Comparison of ENCODE assay signal across 20 cellular contexts in the genomic region with DNA sequence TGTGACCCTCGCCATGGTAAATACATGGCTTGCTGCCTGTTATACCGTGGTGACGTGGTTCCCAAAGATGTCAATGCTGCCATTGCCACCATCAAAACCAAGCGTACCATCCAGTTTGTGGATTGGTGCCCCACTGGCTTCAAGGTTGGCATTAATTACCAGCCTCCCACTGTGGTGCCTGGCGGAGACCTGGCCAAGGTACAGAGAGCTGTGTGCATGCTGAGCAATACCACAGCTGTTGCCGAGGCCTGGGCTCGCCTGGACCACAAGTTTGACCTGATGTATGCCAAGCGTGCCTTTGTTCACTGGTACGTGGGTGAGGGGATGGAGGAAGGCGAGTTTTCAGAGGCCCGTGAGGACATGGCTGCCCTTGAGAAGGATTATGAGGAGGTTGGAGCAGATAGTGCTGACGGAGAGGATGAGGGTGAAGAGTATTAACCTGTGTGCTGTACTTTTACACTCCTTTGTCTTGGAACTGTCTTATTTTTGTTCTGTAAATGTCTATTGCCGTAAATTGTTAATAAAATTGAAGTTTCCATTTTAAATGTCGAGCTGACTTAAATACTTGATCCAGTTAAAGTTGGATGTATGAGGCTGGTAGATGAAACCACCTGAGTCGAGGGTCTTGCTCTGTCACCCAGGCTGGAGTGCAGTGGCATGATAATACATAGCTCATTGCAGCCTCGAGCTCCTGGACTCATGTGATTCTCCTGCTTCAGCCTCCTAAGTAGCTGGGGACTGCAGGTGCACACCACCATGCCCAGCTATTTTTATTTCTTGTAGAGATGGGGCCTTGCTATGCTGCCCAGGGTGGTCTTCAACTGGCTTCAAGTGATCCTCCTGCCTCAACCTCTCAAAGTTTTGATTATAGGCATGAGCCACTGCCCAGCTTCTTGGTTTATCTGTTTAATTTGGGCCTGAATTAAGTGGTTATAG. TPM values are rescaled to one million over a fixed set of nuclear protein-coding genes. Genes with fewer than 3 reads are reported as not detected.
DNase-seq lines count a peak whose midpoint lies in the region; ATAC-seq and TF ChIP-seq lines count a peak whose summit lies in the region.
"Had no signal": no experiment of that assay in that cellular context is flagged by ENCODE, and none has a peak within 500 bp of the region (broad histone marks: within the 10 kb centered on the region; RNA-seq: fewer than 3 reads in every experiment).

No MANE protein-coding gene starts in this region.

- H3K4ac ChIP-seq in IMR-90 (ENCODE audit: low read depth, low read length) (no peak overlapping the region), mesendoderm (ENCODE audit: low read depth, low read length) (no peak overlapping the region)

- peak; percentile 11 to 20 for ATAC-seq in activated T-cell treated with anti-CD3 and anti-CD28 coated beads, Interleukin-2, amount 50 U/mL, for 4 hours
- ATAC-seq in IMR-90 (ENCODE audit: low read depth) (no peak), foreskin keratinocyte (no peak)

- H3K9ac ChIP-seq in IMR-90 (ENCODE audit: low read depth, low read length) (no peak overlapping the region), mesendoderm (ENCODE audit: low read length) (no peak overlapping the region), SK-N-SH (no peak overlapping the region)

- peaks cover 20% of the 10 kb centered on the region for H3F3A ChIP-seq in SK-N-SH (replicated peaks; ENCODE audit: insufficient read depth)

- TF ChIP-seq CTCF in Caco-2 (IDR thresholded peaks at IDR 0.05; ENCODE audit: insufficient read depth in 1 of 2, low read depth in 1 of 2, low read length in 1 of 2, severe bottlenecking in 1 of 2, unreplicated experiment in 1 of 2) (no peak), IMR-90 (conservative IDR thresholded peaks at IDR 0.05; ENCODE audit: low read depth, low read length) (no peak), endothelial cell (IDR thresholded peaks at IDR 0.05; ENCODE audit: unreplicated experiment) (no peak), foreskin keratinocyte (conservative IDR thresholded peaks at IDR 0.05) (no peak), SK-N-SH (IDR thresholded peaks at IDR 0.05) (no peak)

- peaks cover 24% of the 10 kb centered on the region for H3K9me1 ChIP-seq in IMR-90 (ENCODE audit: insufficient read depth, low read length)

- H3K79me2 ChIP-seq in mesendoderm (ENCODE audit: control insufficient read depth, insufficient read depth, low read length): peaks cover 7% of the 10 kb centered on the region
- H3K79me2 ChIP-seq in SK-N-SH (ENCODE audit: insufficient read depth): no peaks in the 10 kb centered on the region

- H3K79me1 ChIP-seq in IMR-90 (ENCODE audit: low read depth in 1 of 2, low read length in 2 of 2) (peaks cover 22 to 57% of the 10 kb centered on the region in 2 experiments), mesendoderm (ENCODE audit: low read length) (peaks cover 5% of the 10 kb centered on the region)

- peaks cover 38% of the 10 kb centered on the region for H3K36me3 Mint-ChIP-seq in activated T-cell treated with anti-CD3 and anti-CD28 coated beads, Interleukin-2, amount 50 U/mL, for 4 hours (ENCODE audit: insufficient read depth)
- peaks cover 71% of the 10 kb centered on the region for H3K36me3 Mint-ChIP-seq in Caco-2 (ENCODE audit: insufficient read depth, unreplicated experiment)
- H3K36me3 Mint-ChIP-seq in endothelial cell (ENCODE audit: low read depth, unreplicated experiment): peaks cover 31% of the 10 kb centered on the region

- in situ Hi-C loops in IMR-90 (cut with MboI; ENCODE audit: low sequenced_read_pairs): no loop called here

- H3K27me3 ChIP-seq in Caco-2 (replicated peaks; ENCODE audit: control insufficient read depth, insufficient read depth, low read length): no peaks in the 10 kb centered on the region
- no peaks in the 10 kb centered on the region; the same call in 1 of the 2 replicates for H3K27me3 ChIP-seq in IMR-90 (ENCODE audit: control insufficient read depth, insufficient read depth, low read length)
- H3K27me3 ChIP-seq in foreskin keratinocyte: no peaks in the 10 kb centered on the region
- H3K27me3 ChIP-seq in mesendoderm (ENCODE audit: insufficient read depth, low read length, poor library complexity): no peaks in the 10 kb centered on the region
- no peaks in the 10 kb centered on the region for H3K27me3 ChIP-seq in SK-N-SH (ENCODE audit: insufficient read depth)

- H3K4me1 ChIP-seq in Caco-2 (peaks cover 13% of the 10 kb centered on the region), IMR-90 (ENCODE audit: control insufficient read depth, insufficient read depth, low read length) (peaks cover 3% of the 10 kb centered on the region; the same call in 1 of the 2 replicates), foreskin keratinocyte (peaks cover 17% of the 10 kb centered on the region), mesendoderm (ENCODE audit: control insufficient read depth, low read depth, low read length) (no peaks in the 10 kb centered on the region), SK-N-SH (ENCODE audit: control insufficient read depth in 1 of 2, insufficient read depth in 2 of 2, low read depth in 1 of 2, low read length in 1 of 2) (peaks cover 13 to 17% of the 10 kb centered on the region in 2 experiments; a peak in 3 of 4 replicates)

- H3K9me3 Mint-ChIP-seq in activated T-cell treated with anti-CD3 and anti-CD28 coated beads, Interleukin-2, amount 50 U/mL, for 4 hours: no peaks in the 10 kb centered on the region
- no peaks in the 10 kb centered on the region for H3K9me3 Mint-ChIP-seq in Caco-2 (ENCODE audit: unreplicated experiment)
- no peaks in the 10 kb centered on the region for H3K9me3 Mint-ChIP-seq in endothelial cell (ENCODE audit: unreplicated experiment)
- H3K9me3 Mint-ChIP-seq: CD14-positive monocyte had no signal

- peaks cover 11% of the 10 kb centered on the region for H3K4me1 Mint-ChIP-seq in activated T-cell treated with anti-CD3 and anti-CD28 coated beads, Interleukin-2, amount 50 U/mL, for 4 hours (ENCODE audit: low read depth)
- H3K4me1 Mint-ChIP-seq in Caco-2 (ENCODE audit: low read depth, unreplicated experiment) (peaks cover 8% of the 10 kb centered on the region), endothelial cell (ENCODE audit: unreplicated experiment) (peaks cover 2% of the 10 kb centered on the region)

- intact Hi-C loops in Caco-2 (cut with micrococcal nuclease; ENCODE audit: unreplicated experiment) (no loop called here), IMR-90 (cut with micrococcal nuclease) (no loop called here)

- H2BK5ac ChIP-seq in IMR-90 (ENCODE audit: low read depth, low read length, poor library complexity, severe bottlenecking) (no peak overlapping the region), mesendoderm (ENCODE audit: low read length) (no peak overlapping the region)

- BruUV-seq in Caco-2 (replicated peaks; lab: Mats Ljungman, UMichigan) (TSS peak; percentile 5), IMR-90 (replicated peaks; lab: Mats Ljungman, UMichigan) (TSS peak; percentile 42)

- H3K56ac ChIP-seq in IMR-90 (ENCODE audit: extremely low read depth, insufficient read depth, low read length) (no peak overlapping the region), mesendoderm (ENCODE audit: low read length) (no peak overlapping the region)

- H3K4me2 ChIP-seq in IMR-90 (ENCODE audit: low read depth, low read length): no peak overlapping the region
- no peak overlapping the region for H3K4me2 ChIP-seq in mesendoderm (ENCODE audit: low read length)
- no peak overlapping the region for H3K4me2 ChIP-seq in SK-N-SH
- H3K4me2 ChIP-seq: PC-9 had no signal

- H3K4me3 Mint-ChIP-seq in activated T-cell treated with anti-CD3 and anti-CD28 coated beads, Interleukin-2, amount 50 U/mL, for 4 hours: no peak overlapping the region
- no peak overlapping the region for H3K4me3 Mint-ChIP-seq in Caco-2 (ENCODE audit: unreplicated experiment)
- peak overlapping the region; percentile 31 for H3K4me3 Mint-ChIP-seq in endothelial cell (ENCODE audit: unreplicated experiment)
- H3K4me3 Mint-ChIP-seq: CD14-positive monocyte had no signal

- TF ChIP-seq RAD21 in IMR-90 (IDR thresholded peaks at IDR 0.05; ENCODE audit: low read length): no peak
- TF ChIP-seq RAD21 in SK-N-SH (IDR thresholded peaks at IDR 0.05; ENCODE audit: low read length): no peak

- no peak for DNase-seq in activated T-cell treated with anti-CD3 and anti-CD28 coated beads, Interleukin-2, amount 50 U/mL, for 4 hours
- no peak for DNase-seq in activated T-cell treated with anti-CD3 and anti-CD28 coated beads, Interleukin-2, amount 50 U/mL, for 48 hours
- no peak for DNase-seq in Caco-2
- DNase-seq in IMR-90: no peak
- no peak for DNase-seq in endothelial cell (ENCODE audit: low spot score)
- no peak for DNase-seq in foreskin keratinocyte
- no peak for DNase-seq in mesendoderm
- DNase-seq in SK-N-SH: no peak
- DNase-seq: AML-193, COR-L47, HCEC 1CT, KG1, NCI-H1048, NCI-H1436 treated with DMSO at 0.1 percent for 48 hours, NCI-H2029 treated with DMSO at 0.1 percent for 48 hours, NCI-H510A, NCI-H774 had no signal

- H4K5ac ChIP-seq in IMR-90 (ENCODE audit: low read depth, low read length): no peak overlapping the region
- H4K5ac ChIP-seq in mesendoderm (ENCODE audit: low read length): no peak overlapping the region

- WGBS in IMR-90 (ENCODE audit: extremely low coverage in 2 of 2, insufficient read length in 1 of 2), 2 experiments: 100% methylated on average over 4 of the region's 16 CpGs; no CpG with 5 or more reads in 1 of the 2 experiments
- WGBS in mesendoderm (ENCODE audit: extremely low coverage, insufficient coverage, low lambda C conversion rate): no CpG with 5 or more reads among the region's 16 CpGs
- 94% methylated on average over 15 of the region's 16 CpGs for WGBS in SK-N-SH (ENCODE audit: low lambda C conversion rate)

- H3K18ac ChIP-seq in IMR-90 (ENCODE audit: low read depth, low read length): no peak overlapping the region
- no peak overlapping the region for H3K18ac ChIP-seq in mesendoderm (ENCODE audit: low read length)

- H2AK5ac ChIP-seq in IMR-90 (ENCODE audit: low read depth, low read length) (no peak overlapping the region), mesendoderm (ENCODE audit: low read length) (no peak overlapping the region)

- POLR2A ChIA-PET in Caco-2 (lab: Charles Lee) (no interaction called here), IMR-90 (lab: Charles Lee; ENCODE audit: unreplicated experiment) (no interaction called here), SK-N-SH (lab: Yijun Ruan, JAX) (no interaction called here)

- H2AFZ ChIP-seq in IMR-90 (replicated peaks; ENCODE audit: low read length, poor library complexity): no peak overlapping the region
- no peak overlapping the region for H2AFZ ChIP-seq in SK-N-SH (ENCODE audit: low read depth)
- H2AFZ ChIP-seq: PC-9 had no signal

- H3K14ac ChIP-seq in IMR-90 (replicated peaks; ENCODE audit: low read depth, low read length): no peak overlapping the region

- no peak for TF ChIP-seq EP300 in SK-N-SH (IDR thresholded peaks at IDR 0.05; ENCODE audit: borderline replicate concordance in 1 of 2, low read depth in 1 of 2, low read length in 1 of 2)

- no peak for TF ChIP-seq POLR2A in IMR-90 (IDR thresholded peaks at IDR 0.05; ENCODE audit: low read depth, low read length)

- no peak overlapping the region for H2BK20ac ChIP-seq in IMR-90 (ENCODE audit: low read depth, low read length)

- H2BK15ac ChIP-seq in IMR-90 (ENCODE audit: low read depth, low read length) (no peak overlapping the region), mesendoderm (replicated peaks; ENCODE audit: low read depth) (no peak overlapping the region)

- no peaks in the 10 kb centered on the region for H3K27me3 Mint-ChIP-seq in activated T-cell treated with anti-CD3 and anti-CD28 coated beads, Interleukin-2, amount 50 U/mL, for 4 hours (ENCODE audit: low read depth)
- H3K27me3 Mint-ChIP-seq in Caco-2 (ENCODE audit: insufficient read depth, unreplicated experiment) (no peaks in the 10 kb centered on the region), endothelial cell (ENCODE audit: unreplicated experiment) (peaks cover 1% of the 10 kb centered on the region)

- H3K9me3 ChIP-seq in Caco-2 (no peaks in the 10 kb centered on the region), IMR-90 (ENCODE audit: control insufficient read depth, insufficient read depth, low read length) (no peaks in the 10 kb centered on the region), SK-N-SH (no peaks in the 10 kb centered on the region)

- H3K27ac ChIP-seq in IMR-90 (ENCODE audit: insufficient read depth, low read length): no peak overlapping the region
- no peak overlapping the region for H3K27ac ChIP-seq in foreskin keratinocyte
- no peak overlapping the region for H3K27ac ChIP-seq in mesendoderm (ENCODE audit: low read depth, low read length)
- H3K27ac ChIP-seq in SK-N-SH (ENCODE audit: low read depth in 2 of 2, low read length in 1 of 2): no peak overlapping the region
- H3K27ac ChIP-seq: PC-9, SK-N-MC had no signal

- no peaks in the 10 kb centered on the region for H3K9me2 ChIP-seq in SK-N-SH

- no peak overlapping the region for H3K23ac ChIP-seq in IMR-90 (ENCODE audit: low read depth, low read length)
- no peak overlapping the region for H3K23ac ChIP-seq in mesendoderm (ENCODE audit: low read length)

- H4K91ac ChIP-seq in IMR-90 (ENCODE audit: insufficient read depth, low read depth, low read length): no peak overlapping the region

- no peak overlapping the region for H2AK9ac ChIP-seq in IMR-90 (replicated peaks; ENCODE audit: low read depth, low read length, poor library complexity)

- H4K20me1 ChIP-seq in IMR-90 (ENCODE audit: insufficient read depth, low read length): peaks cover 78% of the 10 kb centered on the region
- H4K20me1 ChIP-seq in SK-N-SH (ENCODE audit: insufficient read depth): no peaks in the 10 kb centered on the region

- H4K8ac ChIP-seq in IMR-90 (ENCODE audit: low read depth in 2 of 2, low read length in 2 of 2) (no peak overlapping the region), mesendoderm (ENCODE audit: low read depth, low read length) (no peak overlapping the region)

- H3K36me3 ChIP-seq in Caco-2 (ENCODE audit: control insufficient read depth, insufficient read depth, low read length) (peaks cover 9% of the 10 kb centered on the region), IMR-90 (ENCODE audit: control insufficient read depth, insufficient read depth, low read length) (peaks cover 45% of the 10 kb centered on the region), mesendoderm (ENCODE audit: control insufficient read depth, insufficient read depth, low read length) (peaks cover 22% of the 10 kb centered on the region), SK-N-SH (replicated peaks in 1 of 2; ENCODE audit: control insufficient read depth in 1 of 2, insufficient read depth in 2 of 2, low read length in 1 of 2) (no peaks in the 10 kb centered on the region)

- no peak overlapping the region for H2BK120ac ChIP-seq in IMR-90 (ENCODE audit: low read depth, low read length)
- H2BK120ac ChIP-seq in mesendoderm (ENCODE audit: low read depth, low read length): no peak overlapping the region

- H3K4me3 ChIP-seq in Caco-2 (ENCODE audit: low read depth, low read length) (no peak overlapping the region), IMR-90 (ENCODE audit: insufficient read depth, low read depth, low read length) (no peak overlapping the region), mesendoderm (ENCODE audit: low read length) (no peak overlapping the region), SK-N-SH (ENCODE audit: low read depth in 2 of 2, low read length in 1 of 2) (no peak overlapping the region)
- H3K4me3 ChIP-seq: PC-9, SK-N-MC had no signal

- dilution Hi-C loops in IMR-90 (cut with HindIII; ENCODE audit: low sequenced_read_pairs, unreplicated experiment): no loop called here

- H3K27ac Mint-ChIP-seq in Caco-2 (ENCODE audit: unreplicated experiment) (no peak overlapping the region), endothelial cell (ENCODE audit: unreplicated experiment) (no peak overlapping the region)

- CTCF ChIA-PET in Caco-2 (lab: Charles Lee): interaction anchor here (1.9 kb wide), 1 partner anchor 24 kb away, joined by 5 read pairs; no protein-coding TSS in a partner anchor
- CTCF ChIA-PET in IMR-90 (lab: Yijun Ruan, JAX): no interaction called here
- CTCF ChIA-PET in SK-N-SH (lab: Yijun Ruan, JAX): interaction anchor here (0.9 to 3.4 kb wide), 6 partner anchors 15 to 85 kb away, joined by 3 to 16 read pairs (median 6); no protein-coding TSS in a partner anchor

RNA-seq across cellular contexts. Expression of gene TUBA1C, which starts 8.2 kb away (rescaled TPM):
- 100 to 1,000 TPM; 529 to 597 (median 572) TPM for total RNA-seq in activated T-cell treated with anti-CD3 and anti-CD28 coated beads, Interleukin-2, amount 50 U/mL, for 4 hours
- total RNA-seq in Caco-2 (2022) (636 and 638 TPM in 2 replicates), IMR-90 (2012; rRNA removed) (1,144 and 1,420 TPM in 2 replicates), endothelial cell (ENCODE audit: unreplicated experiment) (129 TPM), foreskin keratinocyte (1,116 and 1,321 TPM in 2 replicates)
- polyA plus RNA-seq in IMR-90 (2012; rRNA removed) (2,555 and 2,715 TPM in 2 replicates), foreskin keratinocyte (1,211 and 1,475 TPM in 2 replicates), SK-N-SH (2012; rRNA removed) (3.3 and 4.6 TPM in 2 replicates)
- 1,691 and 2,161 TPM in 2 replicates for polyA plus RNA-seq in IMR-90 (2012; cell fraction: cytosol; rRNA removed)
- 639 and 1,093 TPM in 2 replicates for polyA plus RNA-seq in IMR-90 (2012; cell fraction: nucleus; rRNA removed; ENCODE audit: low replicate concordance)
- 1,199 TPM for polyA plus RNA-seq in mesendoderm (2013, experiment 1 of 2)
- polyA plus RNA-seq in mesendoderm (2013, experiment 2 of 2): 1,164 TPM
- polyA plus RNA-seq in SK-N-SH (2012; cell fraction: cytosol; rRNA removed): 3.6 and 4.5 TPM in 2 replicates
- polyA plus RNA-seq in SK-N-SH (2012; cell fraction: nucleus; rRNA removed): 2.4 and 2.8 TPM in 2 replicates

RNA-seq across cellular contexts. Expression of gene PRPH, which starts 21.9 kb away (rescaled TPM):
- total RNA-seq in activated T-cell treated with anti-CD3 and anti-CD28 coated beads, Interleukin-2, amount 50 U/mL, for 4 hours: not detected
- 3.2 and 4.9 TPM in 2 replicates for total RNA-seq in Caco-2 (2022)
- not detected in 2 replicates for total RNA-seq in IMR-90 (2012; rRNA removed)
- not detected in 2 replicates for polyA plus RNA-seq in IMR-90 (2012; rRNA removed)
- 0.02 TPM in 1 of 2 replicates, not detected in the other for polyA plus RNA-seq in IMR-90 (2012; cell fraction: cytosol; rRNA removed)
- 0.29 and 0.49 TPM in 2 replicates for polyA plus RNA-seq in IMR-90 (2012; cell fraction: nucleus; rRNA removed; ENCODE audit: low replicate concordance)
- total RNA-seq in endothelial cell (ENCODE audit: unreplicated experiment): not detected
- 0.34 TPM in 1 of 2 replicates, not detected in the other for total RNA-seq in foreskin keratinocyte
- polyA plus RNA-seq in foreskin keratinocyte: 0.04 TPM in 1 of 2 replicates, not detected in the other
- polyA plus RNA-seq in mesendoderm (2013, experiment 1 of 2): 0.49 TPM
- polyA plus RNA-seq in mesendoderm (2013, experiment 2 of 2): 0.49 TPM
- polyA plus RNA-seq in SK-N-SH (2012; rRNA removed): 1.7 and 1.9 TPM in 2 replicates
- 0.37 and 0.80 TPM in 2 replicates for polyA plus RNA-seq in SK-N-SH (2012; cell fraction: cytosol; rRNA removed)
- 9.5 and 15.2 TPM in 2 replicates for polyA plus RNA-seq in SK-N-SH (2012; cell fraction: nucleus; rRNA removed)
- polyA plus RNA-seq: CD14-positive monocyte had no signal

RNA-seq across cellular contexts. Expression of gene TROAP, which starts 50.0 kb away (rescaled TPM):
- 10 to 100 TPM; 11.6 to 16.8 (median 13.7) TPM for total RNA-seq in activated T-cell treated with anti-CD3 and anti-CD28 coated beads, Interleukin-2, amount 50 U/mL, for 4 hours
- total RNA-seq in Caco-2 (2022): 134 and 135 TPM in 2 replicates
- 15.6 and 21.5 TPM in 2 replicates for total RNA-seq in IMR-90 (2012; rRNA removed)
- polyA plus RNA-seq in IMR-90 (2012; rRNA removed): 29.3 and 46.0 TPM in 2 replicates
- polyA plus RNA-seq in IMR-90 (2012; cell fraction: cytosol; rRNA removed): 13.7 and 15.7 TPM in 2 replicates
- polyA plus RNA-seq in IMR-90 (2012; cell fraction: nucleus; rRNA removed; ENCODE audit: low replicate concordance): 36.7 and 80.0 TPM in 2 replicates
- total RNA-seq in endothelial cell (ENCODE audit: unreplicated experiment): 12.4 TPM
- total RNA-seq in foreskin keratinocyte: 36.3 and 46.3 TPM in 2 replicates
- 41.2 and 59.7 TPM in 2 replicates for polyA plus RNA-seq in foreskin keratinocyte
- 57.2 TPM for polyA plus RNA-seq in mesendoderm (2013, experiment 1 of 2)
- polyA plus RNA-seq in mesendoderm (2013, experiment 2 of 2): 56.2 TPM
- 15.0 and 26.2 TPM in 2 replicates for polyA plus RNA-seq in SK-N-SH (2012; rRNA removed)
- 13.0 and 14.9 TPM in 2 replicates for polyA plus RNA-seq in SK-N-SH (2012; cell fraction: cytosol; rRNA removed)
- 46.8 and 65.0 TPM in 2 replicates for polyA plus RNA-seq in SK-N-SH (2012; cell fraction: nucleus; rRNA removed)
- polyA plus RNA-seq: CD14-positive monocyte had no signal

Comparison
In these comparisons a context has a peak if more than half of its experiments do, and no peak if none do; other contexts are left out.
1. ATAC-seq: peak in activated T-cell treated with anti-CD3 and anti-CD28 coated beads, Interleukin-2, amount 50 U/mL, for 4 hours (2 of 2); none in IMR-90 (single experiment) and foreskin keratinocyte (single experiment).